In the genomic region with DNA sequence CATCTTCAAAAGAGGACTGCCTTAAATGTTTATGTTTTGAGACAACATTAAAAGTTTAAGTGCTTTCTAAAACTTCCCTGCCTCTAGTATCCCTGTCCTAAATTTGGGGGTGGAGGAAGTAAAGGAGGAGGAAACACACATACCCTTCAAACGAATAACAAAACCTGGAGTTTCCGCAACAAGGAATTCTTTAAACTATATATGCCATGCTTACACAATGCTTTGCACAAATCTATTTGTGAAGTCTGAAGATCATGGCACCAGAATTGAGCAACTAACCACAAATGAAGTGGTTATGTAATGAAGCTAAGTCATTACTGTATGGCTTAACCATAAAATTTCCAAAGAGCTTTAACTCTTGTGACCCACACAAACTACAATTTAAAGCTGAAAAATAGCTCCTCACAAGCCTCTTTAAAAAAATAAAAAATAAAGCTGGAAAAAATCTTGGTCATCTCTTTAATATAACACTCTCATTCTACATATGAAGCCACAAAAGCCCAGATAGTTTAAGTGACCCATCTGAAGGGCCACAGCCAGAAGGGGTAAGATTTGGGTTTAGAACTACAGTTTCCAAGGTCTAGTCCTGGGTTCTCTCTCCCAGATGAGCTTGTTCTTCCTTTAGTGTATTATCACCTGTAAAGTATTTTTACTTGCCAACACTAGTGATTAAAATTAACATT, we compare ENCODE assay signal across 1 cellular context.
TF ChIP-seq lines count a peak whose summit lies in the region.

No MANE protein-coding gene starts in this region.

TF ChIP-seq in HepG2, 621 proteins besides CTCF, POLR2A, EP300 and RAD21 (continued from another document and continues in another):
- TF ChIP-seq ZNF792 (CRISPR knock-in tag; IDR thresholded peaks at IDR 0.05), result peak; percentile 35; the same call in 1 of the 2 replicates
- no peak for TF ChIP-seq ZNF30 (CRISPR knock-in tag; IDR thresholded peaks at IDR 0.05)
- TF ChIP-seq, protein P1, sequence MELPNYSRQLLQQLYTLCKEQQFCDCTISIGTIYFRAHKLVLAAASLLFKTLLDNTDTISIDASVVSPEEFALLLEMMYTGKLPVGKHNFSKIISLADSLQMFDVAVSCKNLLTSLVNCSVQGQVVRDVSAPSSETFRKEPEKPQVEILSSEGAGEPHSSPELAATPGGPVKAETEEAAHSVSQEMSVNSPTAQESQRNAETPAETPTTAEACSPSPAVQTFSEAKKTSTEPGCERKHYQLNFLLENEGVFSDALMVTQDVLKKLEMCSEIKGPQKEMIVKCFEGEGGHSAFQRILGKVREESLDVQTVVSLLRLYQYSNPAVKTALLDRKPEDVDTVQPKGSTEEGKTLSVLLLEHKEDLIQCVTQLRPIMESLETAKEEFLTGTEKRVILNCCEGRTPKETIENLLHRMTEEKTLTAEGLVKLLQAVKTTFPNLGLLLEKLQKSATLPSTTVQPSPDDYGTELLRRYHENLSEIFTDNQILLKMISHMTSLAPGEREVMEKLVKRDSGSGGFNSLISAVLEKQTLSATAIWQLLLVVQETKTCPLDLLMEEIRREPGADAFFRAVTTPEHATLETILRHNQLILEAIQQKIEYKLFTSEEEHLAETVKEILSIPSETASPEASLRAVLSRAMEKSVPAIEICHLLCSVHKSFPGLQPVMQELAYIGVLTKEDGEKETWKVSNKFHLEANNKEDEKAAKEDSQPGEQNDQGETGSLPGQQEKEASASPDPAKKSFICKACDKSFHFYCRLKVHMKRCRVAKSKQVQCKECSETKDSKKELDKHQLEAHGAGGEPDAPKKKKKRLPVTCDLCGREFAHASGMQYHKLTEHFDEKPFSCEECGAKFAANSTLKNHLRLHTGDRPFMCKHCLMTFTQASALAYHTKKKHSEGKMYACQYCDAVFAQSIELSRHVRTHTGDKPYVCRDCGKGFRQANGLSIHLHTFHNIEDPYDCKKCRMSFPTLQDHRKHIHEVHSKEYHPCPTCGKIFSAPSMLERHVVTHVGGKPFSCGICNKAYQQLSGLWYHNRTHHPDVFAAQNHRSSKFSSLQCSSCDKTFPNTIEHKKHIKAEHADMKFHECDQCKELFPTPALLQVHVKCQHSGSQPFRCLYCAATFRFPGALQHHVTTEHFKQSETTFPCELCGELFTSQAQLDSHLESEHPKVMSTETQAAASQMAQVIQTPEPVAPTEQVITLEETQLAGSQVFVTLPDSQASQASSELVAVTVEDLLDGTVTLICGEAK (IDR thresholded peaks at IDR 0.05), result no peak
- TF ChIP-seq, protein P1 (CRISPR knock-in tag; IDR thresholded peaks at IDR 0.05), result no peak
- TF ChIP-seq NFKBIZ (CRISPR knock-in tag; IDR thresholded peaks at IDR 0.05), result peak; percentile 95
- TF ChIP-seq, protein P2, sequence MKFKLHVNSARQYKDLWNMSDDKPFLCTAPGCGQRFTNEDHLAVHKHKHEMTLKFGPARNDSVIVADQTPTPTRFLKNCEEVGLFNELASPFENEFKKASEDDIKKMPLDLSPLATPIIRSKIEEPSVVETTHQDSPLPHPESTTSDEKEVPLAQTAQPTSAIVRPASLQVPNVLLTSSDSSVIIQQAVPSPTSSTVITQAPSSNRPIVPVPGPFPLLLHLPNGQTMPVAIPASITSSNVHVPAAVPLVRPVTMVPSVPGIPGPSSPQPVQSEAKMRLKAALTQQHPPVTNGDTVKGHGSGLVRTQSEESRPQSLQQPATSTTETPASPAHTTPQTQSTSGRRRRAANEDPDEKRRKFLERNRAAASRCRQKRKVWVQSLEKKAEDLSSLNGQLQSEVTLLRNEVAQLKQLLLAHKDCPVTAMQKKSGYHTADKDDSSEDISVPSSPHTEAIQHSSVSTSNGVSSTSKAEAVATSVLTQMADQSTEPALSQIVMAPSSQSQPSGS (CRISPR knock-in tag; IDR thresholded peaks at IDR 0.05), result peak; percentile 85; the same call in 1 of the 2 replicates
- TF ChIP-seq KLF6 (CRISPR knock-in tag; IDR thresholded peaks at IDR 0.05), result peak; percentile 69; the same call in 1 of the 2 replicates
- TF ChIP-seq NCOR1 (IDR thresholded peaks at IDR 0.05; ENCODE audit: borderline replicate concordance, low read length), result peak; percentile 98
- no peak for TF ChIP-seq ZNF383 (CRISPR knock-in tag; IDR thresholded peaks at IDR 0.05; ENCODE audit: borderline replicate concordance)
- TF ChIP-seq, protein P3, sequence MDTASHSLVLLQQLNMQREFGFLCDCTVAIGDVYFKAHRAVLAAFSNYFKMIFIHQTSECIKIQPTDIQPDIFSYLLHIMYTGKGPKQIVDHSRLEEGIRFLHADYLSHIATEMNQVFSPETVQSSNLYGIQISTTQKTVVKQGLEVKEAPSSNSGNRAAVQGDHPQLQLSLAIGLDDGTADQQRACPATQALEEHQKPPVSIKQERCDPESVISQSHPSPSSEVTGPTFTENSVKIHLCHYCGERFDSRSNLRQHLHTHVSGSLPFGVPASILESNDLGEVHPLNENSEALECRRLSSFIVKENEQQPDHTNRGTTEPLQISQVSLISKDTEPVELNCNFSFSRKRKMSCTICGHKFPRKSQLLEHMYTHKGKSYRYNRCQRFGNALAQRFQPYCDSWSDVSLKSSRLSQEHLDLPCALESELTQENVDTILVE (CRISPR knock-in tag; IDR thresholded peaks at IDR 0.05), result peak; percentile 90
- peak; percentile 92 for TF ChIP-seq HMG20A (CRISPR knock-in tag; IDR thresholded peaks at IDR 0.05; ENCODE audit: borderline replicate concordance)
- peak; percentile 83 for TF ChIP-seq HNF4G (IDR thresholded peaks at IDR 0.05; ENCODE audit: borderline replicate concordance, low read depth, low read length)
- no peak for TF ChIP-seq HNF4G (CRISPR knock-in tag; IDR thresholded peaks at IDR 0.05; ENCODE audit: borderline replicate concordance, low read depth)
- peak; percentile 69 for TF ChIP-seq ARNTL (CRISPR knock-in tag; IDR thresholded peaks at IDR 0.05)
- TF ChIP-seq, protein P4, sequence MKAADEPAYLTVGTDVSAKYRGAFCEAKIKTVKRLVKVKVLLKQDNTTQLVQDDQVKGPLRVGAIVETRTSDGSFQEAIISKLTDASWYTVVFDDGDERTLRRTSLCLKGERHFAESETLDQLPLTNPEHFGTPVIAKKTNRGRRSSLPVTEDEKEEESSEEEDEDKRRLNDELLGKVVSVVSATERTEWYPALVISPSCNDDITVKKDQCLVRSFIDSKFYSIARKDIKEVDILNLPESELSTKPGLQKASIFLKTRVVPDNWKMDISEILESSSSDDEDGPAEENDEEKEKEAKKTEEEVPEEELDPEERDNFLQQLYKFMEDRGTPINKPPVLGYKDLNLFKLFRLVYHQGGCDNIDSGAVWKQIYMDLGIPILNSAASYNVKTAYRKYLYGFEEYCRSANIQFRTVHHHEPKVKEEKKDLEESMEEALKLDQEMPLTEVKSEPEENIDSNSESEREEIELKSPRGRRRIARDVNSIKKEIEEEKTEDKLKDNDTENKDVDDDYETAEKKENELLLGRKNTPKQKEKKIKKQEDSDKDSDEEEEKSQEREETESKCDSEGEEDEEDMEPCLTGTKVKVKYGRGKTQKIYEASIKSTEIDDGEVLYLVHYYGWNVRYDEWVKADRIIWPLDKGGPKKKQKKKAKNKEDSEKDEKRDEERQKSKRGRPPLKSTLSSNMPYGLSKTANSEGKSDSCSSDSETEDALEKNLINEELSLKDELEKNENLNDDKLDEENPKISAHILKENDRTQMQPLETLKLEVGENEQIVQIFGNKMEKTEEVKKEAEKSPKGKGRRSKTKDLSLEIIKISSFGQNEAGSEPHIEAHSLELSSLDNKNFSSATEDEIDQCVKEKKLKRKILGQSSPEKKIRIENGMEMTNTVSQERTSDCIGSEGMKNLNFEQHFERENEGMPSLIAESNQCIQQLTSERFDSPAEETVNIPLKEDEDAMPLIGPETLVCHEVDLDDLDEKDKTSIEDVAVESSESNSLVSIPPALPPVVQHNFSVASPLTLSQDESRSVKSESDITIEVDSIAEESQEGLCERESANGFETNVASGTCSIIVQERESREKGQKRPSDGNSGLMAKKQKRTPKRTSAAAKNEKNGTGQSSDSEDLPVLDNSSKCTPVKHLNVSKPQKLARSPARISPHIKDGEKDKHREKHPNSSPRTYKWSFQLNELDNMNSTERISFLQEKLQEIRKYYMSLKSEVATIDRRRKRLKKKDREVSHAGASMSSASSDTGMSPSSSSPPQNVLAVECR (CRISPR knock-in tag; IDR thresholded peaks at IDR 0.05; ENCODE audit: borderline replicate concordance), result peak; percentile 35; the same call in 1 of the 2 replicates
- no peak for TF ChIP-seq MAF1 (CRISPR knock-in tag; IDR thresholded peaks at IDR 0.05; ENCODE audit: borderline replicate concordance)
- peak; percentile 83 for TF ChIP-seq HDAC2 (CRISPR knock-in tag; IDR thresholded peaks at IDR 0.05)
- TF ChIP-seq, protein P5, sequence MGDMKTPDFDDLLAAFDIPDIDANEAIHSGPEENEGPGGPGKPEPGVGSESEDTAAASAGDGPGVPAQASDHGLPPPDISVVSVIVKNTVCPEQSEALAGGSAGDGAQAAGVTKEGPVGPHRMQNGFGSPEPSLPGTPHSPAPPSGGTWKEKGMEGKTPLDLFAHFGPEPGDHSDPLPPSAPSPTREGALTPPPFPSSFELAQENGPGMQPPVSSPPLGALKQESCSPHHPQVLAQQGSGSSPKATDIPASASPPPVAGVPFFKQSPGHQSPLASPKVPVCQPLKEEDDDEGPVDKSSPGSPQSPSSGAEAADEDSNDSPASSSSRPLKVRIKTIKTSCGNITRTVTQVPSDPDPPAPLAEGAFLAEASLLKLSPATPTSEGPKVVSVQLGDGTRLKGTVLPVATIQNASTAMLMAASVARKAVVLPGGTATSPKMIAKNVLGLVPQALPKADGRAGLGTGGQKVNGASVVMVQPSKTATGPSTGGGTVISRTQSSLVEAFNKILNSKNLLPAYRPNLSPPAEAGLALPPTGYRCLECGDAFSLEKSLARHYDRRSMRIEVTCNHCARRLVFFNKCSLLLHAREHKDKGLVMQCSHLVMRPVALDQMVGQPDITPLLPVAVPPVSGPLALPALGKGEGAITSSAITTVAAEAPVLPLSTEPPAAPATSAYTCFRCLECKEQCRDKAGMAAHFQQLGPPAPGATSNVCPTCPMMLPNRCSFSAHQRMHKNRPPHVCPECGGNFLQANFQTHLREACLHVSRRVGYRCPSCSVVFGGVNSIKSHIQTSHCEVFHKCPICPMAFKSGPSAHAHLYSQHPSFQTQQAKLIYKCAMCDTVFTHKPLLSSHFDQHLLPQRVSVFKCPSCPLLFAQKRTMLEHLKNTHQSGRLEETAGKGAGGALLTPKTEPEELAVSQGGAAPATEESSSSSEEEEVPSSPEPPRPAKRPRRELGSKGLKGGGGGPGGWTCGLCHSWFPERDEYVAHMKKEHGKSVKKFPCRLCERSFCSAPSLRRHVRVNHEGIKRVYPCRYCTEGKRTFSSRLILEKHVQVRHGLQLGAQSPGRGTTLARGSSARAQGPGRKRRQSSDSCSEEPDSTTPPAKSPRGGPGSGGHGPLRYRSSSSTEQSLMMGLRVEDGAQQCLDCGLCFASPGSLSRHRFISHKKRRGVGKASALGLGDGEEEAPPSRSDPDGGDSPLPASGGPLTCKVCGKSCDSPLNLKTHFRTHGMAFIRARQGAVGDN (CRISPR knock-in tag; IDR thresholded peaks at IDR 0.05), result no peak
- TF ChIP-seq, protein P6, sequence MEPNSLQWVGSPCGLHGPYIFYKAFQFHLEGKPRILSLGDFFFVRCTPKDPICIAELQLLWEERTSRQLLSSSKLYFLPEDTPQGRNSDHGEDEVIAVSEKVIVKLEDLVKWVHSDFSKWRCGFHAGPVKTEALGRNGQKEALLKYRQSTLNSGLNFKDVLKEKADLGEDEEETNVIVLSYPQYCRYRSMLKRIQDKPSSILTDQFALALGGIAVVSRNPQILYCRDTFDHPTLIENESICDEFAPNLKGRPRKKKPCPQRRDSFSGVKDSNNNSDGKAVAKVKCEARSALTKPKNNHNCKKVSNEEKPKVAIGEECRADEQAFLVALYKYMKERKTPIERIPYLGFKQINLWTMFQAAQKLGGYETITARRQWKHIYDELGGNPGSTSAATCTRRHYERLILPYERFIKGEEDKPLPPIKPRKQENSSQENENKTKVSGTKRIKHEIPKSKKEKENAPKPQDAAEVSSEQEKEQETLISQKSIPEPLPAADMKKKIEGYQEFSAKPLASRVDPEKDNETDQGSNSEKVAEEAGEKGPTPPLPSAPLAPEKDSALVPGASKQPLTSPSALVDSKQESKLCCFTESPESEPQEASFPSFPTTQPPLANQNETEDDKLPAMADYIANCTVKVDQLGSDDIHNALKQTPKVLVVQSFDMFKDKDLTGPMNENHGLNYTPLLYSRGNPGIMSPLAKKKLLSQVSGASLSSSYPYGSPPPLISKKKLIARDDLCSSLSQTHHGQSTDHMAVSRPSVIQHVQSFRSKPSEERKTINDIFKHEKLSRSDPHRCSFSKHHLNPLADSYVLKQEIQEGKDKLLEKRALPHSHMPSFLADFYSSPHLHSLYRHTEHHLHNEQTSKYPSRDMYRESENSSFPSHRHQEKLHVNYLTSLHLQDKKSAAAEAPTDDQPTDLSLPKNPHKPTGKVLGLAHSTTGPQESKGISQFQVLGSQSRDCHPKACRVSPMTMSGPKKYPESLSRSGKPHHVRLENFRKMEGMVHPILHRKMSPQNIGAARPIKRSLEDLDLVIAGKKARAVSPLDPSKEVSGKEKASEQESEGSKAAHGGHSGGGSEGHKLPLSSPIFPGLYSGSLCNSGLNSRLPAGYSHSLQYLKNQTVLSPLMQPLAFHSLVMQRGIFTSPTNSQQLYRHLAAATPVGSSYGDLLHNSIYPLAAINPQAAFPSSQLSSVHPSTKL (CRISPR knock-in tag; IDR thresholded peaks at IDR 0.05), result peak; percentile 96
- TF ChIP-seq MTA3 (CRISPR knock-in tag; IDR thresholded peaks at IDR 0.05), result no peak
- no peak for TF ChIP-seq CHD4 (IDR thresholded peaks at IDR 0.05; ENCODE audit: borderline replicate concordance, low read length)
- TF ChIP-seq SOX13 (IDR thresholded peaks at IDR 0.05), result peak; percentile 77; the same call in 1 of the 2 replicates
- peak in 1 of 2 experiments; percentile 96; a peak in 2 of 4 replicates for TF ChIP-seq SOX13 (CRISPR knock-in tag; conservative IDR thresholded peaks at IDR 0.05 in 1 of 2, IDR thresholded peaks at IDR 0.05 in 1 of 2)
- no peak for TF ChIP-seq PAWR (CRISPR knock-in tag; IDR thresholded peaks at IDR 0.05; ENCODE audit: borderline replicate concordance)
- no peak for TF ChIP-seq CHD2 (IDR thresholded peaks at IDR 0.05; ENCODE audit: low read depth, low read length)
- TF ChIP-seq ZNF589 (CRISPR knock-in tag; conservative IDR thresholded peaks at IDR 0.05), result no peak
- TF ChIP-seq NCOA2 (CRISPR knock-in tag; IDR thresholded peaks at IDR 0.05), result peak; percentile 95
- TF ChIP-seq ZSCAN12 (CRISPR knock-in tag; IDR thresholded peaks at IDR 0.05), result no peak
